9 cellular contexts compared by ENCODE assay signal in the genomic region with DNA sequence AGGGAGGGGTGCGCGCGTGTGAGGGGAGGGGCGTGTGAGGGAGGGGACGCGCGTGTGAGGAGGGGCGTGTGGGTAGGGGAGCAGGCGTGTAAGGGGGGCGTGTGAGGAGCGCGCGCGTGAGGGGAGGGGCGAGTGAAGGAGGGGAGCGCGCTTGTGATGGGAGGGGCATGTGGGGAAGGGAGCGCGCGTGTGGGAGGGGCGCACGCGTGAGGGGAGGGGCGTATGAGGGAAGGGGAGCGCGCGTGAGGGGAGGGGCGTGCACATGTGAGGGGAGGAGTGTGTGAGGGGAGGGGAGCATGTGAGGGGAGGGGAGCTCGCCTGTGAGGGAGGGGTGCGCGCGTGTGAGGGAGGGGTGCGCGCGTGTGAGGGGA. TPM values are rescaled to one million over a fixed set of nuclear protein-coding genes. Genes with fewer than 3 reads are reported as not detected.
A peak's percentile ranks its signal among the peaks of the same experiment; 100 is the strongest.
DNase-seq lines count a peak whose midpoint lies in the region; ATAC-seq lines count a peak whose summit lies in the region.
"Had no signal": no experiment of that assay in that cellular context is flagged by ENCODE, and none has a peak within 500 bp of the region (broad histone marks: within the 10 kb centered on the region; RNA-seq: fewer than 3 reads in every experiment).

No MANE protein-coding gene starts in this region.

- no peak overlapping the region for H2BK12ac ChIP-seq in neuronal stem cell (ENCODE audit: low read length)

- H3K27ac ChIP-seq in neuronal stem cell (replicated peaks; ENCODE audit: low read length) = peak overlapping the region; percentile 88
- peak overlapping the region; percentile 96 for H3K27ac ChIP-seq in substantia nigra (ENCODE audit: low read depth, low read length, poor library complexity, severe bottlenecking)
- H3K27ac ChIP-seq: SJSA1 had no signal

- DNase-seq in CMK (ENCODE audit: low read depth) (peak; percentile 74), HuH-7 (ENCODE audit: low spot score) (peak; percentile 81), SK-MEL-5 (ENCODE audit: low read depth, low spot score) (peak; percentile 84), foreskin melanocyte (peak; percentile 75), neuronal stem cell (ENCODE audit: low spot score) (peak; percentile 87), substantia nigra (lab: John Stamatoyannopoulos, UW) (peak; percentile 60 to 97 (median 84))
- DNase-seq in activated naive CD4-positive, alpha-beta T cell treated with Interleukin-2 at 50 U/mL for 16 hours = peak; percentile 84

- H4K91ac ChIP-seq in neuronal stem cell (ENCODE audit: low read depth, low read length, poor library complexity) = no peak overlapping the region

- H3K36me3 ChIP-seq in neuronal stem cell (replicated peaks in 1 of 2; ENCODE audit: control insufficient read depth in 2 of 2, insufficient read depth in 2 of 2, low read length in 2 of 2) = peaks cover 0 to 29% of the 10 kb centered on the region in 2 donors
- H3K36me3 ChIP-seq: SJSA1 had no signal

- in situ Hi-C loops in SK-MEL-5 (cut with HindIII; ENCODE audit: low pct_unique_long_range_greater_than_20kb, low sequenced_read_pairs) = no loop called here

- H2AK5ac ChIP-seq in neuronal stem cell (ENCODE audit: low read depth, low read length) = no peak overlapping the region

- H2BK120ac ChIP-seq in neuronal stem cell (ENCODE audit: low read depth, low read length) = no peak overlapping the region

- no peak overlapping the region for H3K14ac ChIP-seq in neuronal stem cell (ENCODE audit: low read length)

- H3K9ac ChIP-seq in neuronal stem cell (ENCODE audit: low read depth, low read length, poor library complexity) = peak overlapping the region; percentile 94

- no peak for ATAC-seq in HG02588 (IDR thresholded peaks at IDR 0.05; ENCODE audit: unreplicated experiment)

- no peak overlapping the region for H2BK5ac ChIP-seq in neuronal stem cell (ENCODE audit: low read length)

- H3K9me3 ChIP-seq in neuronal stem cell (replicated peaks in 1 of 2; ENCODE audit: control insufficient read depth in 2 of 2, insufficient read depth in 1 of 2, low read depth in 1 of 2, low read length in 2 of 2) = no peaks in the 10 kb centered on the region
- H3K9me3 ChIP-seq: SJSA1 had no signal

- peak overlapping the region; percentile 87 for H3K18ac ChIP-seq in neuronal stem cell (ENCODE audit: low read length)

- H3K4me2 ChIP-seq in neuronal stem cell (ENCODE audit: insufficient read depth, low read length, poor library complexity, severe bottlenecking) = peak overlapping the region; percentile 77

- WGBS in neuronal stem cell (ENCODE audit: extremely low coverage in 2 of 2, insufficient read length in 2 of 2, insufficient replicate concordance in 1 of 2), 2 donors = no CpG with 5 or more reads among the region's 35 CpGs

- peak overlapping the region; percentile 96 for H2AFZ ChIP-seq in neuronal stem cell (ENCODE audit: low read length)

- peak overlapping the region; percentile 95 for H3K23ac ChIP-seq in neuronal stem cell (ENCODE audit: low read depth, low read length, poor library complexity)

- peaks cover 3 to 18% of the 10 kb centered on the region in 2 donors for H3K4me1 ChIP-seq in neuronal stem cell (ENCODE audit: control insufficient read depth in 2 of 2, insufficient read depth in 1 of 2, low read depth in 1 of 2, low read length in 2 of 2)

- no peak overlapping the region for H3K4ac ChIP-seq in neuronal stem cell (ENCODE audit: low read length)

- no peaks in the 10 kb centered on the region for H3K27me3 ChIP-seq in neuronal stem cell (ENCODE audit: control insufficient read depth in 3 of 3, insufficient read depth in 3 of 3, low read depth in 1 of 3, low read length in 3 of 3)
- H3K27me3 ChIP-seq: SJSA1 had no signal

- peaks cover 4% of the 10 kb centered on the region for H3K79me1 ChIP-seq in neuronal stem cell (ENCODE audit: low read depth, low read length)

- no peak overlapping the region for H2BK15ac ChIP-seq in neuronal stem cell (ENCODE audit: low read length)

- H3K4me3 ChIP-seq in neuronal stem cell (ENCODE audit: low read length in 2 of 2) = peak overlapping the region; percentile 86 to 99

- no peak overlapping the region for H4K8ac ChIP-seq in neuronal stem cell (ENCODE audit: low read depth, low read length)

RNA-seq across cellular contexts. Expression of gene MXI1, which starts 19.1 kb away (rescaled TPM):
- total RNA-seq in SK-MEL-5 (2014; rRNA removed; shearing (Covaris generic)) = 52.9 and 53.9 TPM in 2 replicates
- polyA plus RNA-seq in SK-MEL-5 (2015; cell fraction: cytosol; rRNA removed) = 30.5 and 39.3 TPM in 2 replicates
- 459 and 547 TPM in 2 replicates for polyA plus RNA-seq in SK-MEL-5 (2015; cell fraction: nucleus; rRNA removed)
- 17.4 TPM for polyA plus RNA-seq in neuronal stem cell (2013, experiment 1 of 2)
- 18.5 TPM for polyA plus RNA-seq in neuronal stem cell (2013, experiment 2 of 2)
